In genomic region chr1:18166341-18166740, GRCh38 we compare ENCODE assay signal across 23 cellular contexts. TPM values are rescaled to one million over a fixed set of nuclear protein-coding genes. Genes with fewer than 3 reads are reported as not detected.
A peak's percentile ranks its signal among the peaks of the same experiment; 100 is the strongest.
DNase-seq lines count a peak whose midpoint lies in the region; ATAC-seq and TF ChIP-seq lines count a peak whose summit lies in the region.
"Had no signal": no experiment of that assay in that cellular context is flagged by ENCODE, and none has a peak within 500 bp of the region (broad histone marks: within the 10 kb centered on the region; RNA-seq: fewer than 3 reads in every experiment).

No MANE protein-coding gene starts in this region.

- H3K27ac Mint-ChIP-seq in H9, result peak overlapping the region in 2 of 3 experiments; percentile 12 to 85; a peak in 2 of 7 replicates
- H3K27ac Mint-ChIP-seq in dendritic cell treated with granulocyte-macrophage colony-stimulating factor and Interleukin-4, amounts not matched to agents 40 ng/mL and 50 ng/mL, for 4 days, result peak overlapping the region; percentile 52
- H3K27ac Mint-ChIP-seq: GM23338 had no signal

- peak overlapping the region in 3 of 11 experiments; percentile 7 to 40 (median 13); a peak in 1 of 22 replicates for H3K9ac ChIP-seq in BLaER1 treated with 17β-estradiol and CSF1 and Interleukin-3, amounts not matched to agents 10 nM and 100 nM
- H3K9ac ChIP-seq in H9 (ENCODE audit: extremely low read depth, insufficient read length, low read length), result no peak overlapping the region
- no peak overlapping the region for H3K9ac ChIP-seq in parathyroid adenoma
- H3K9ac ChIP-seq: BLaER1, KMS-11 had no signal

- no peaks in the 10 kb centered on the region for H3K9me3 ChIP-seq in BLaER1 treated with 17β-estradiol and CSF1 and Interleukin-3, amounts not matched to agents 10 nM and 100 nM (replicated peaks in 1 of 11)
- no peaks in the 10 kb centered on the region for H3K9me3 ChIP-seq in H9 (ENCODE audit: control insufficient read depth, low read depth, low read length)
- H3K9me3 ChIP-seq in parathyroid adenoma (ENCODE audit: control insufficient read depth, low read length), result no peaks in the 10 kb centered on the region
- H3K9me3 ChIP-seq: BLaER1 had no signal

- H4K91ac ChIP-seq in H9 (ENCODE audit: insufficient read length, low read depth, low read length), result no peak overlapping the region

- no peak overlapping the region for H3K23ac ChIP-seq in H9 (ENCODE audit: insufficient read length, low read depth, low read length)

- peak overlapping the region in 5 of 11 experiments; percentile 58 to 87 (median 69); a peak in 8 of 22 replicates for H3K4me2 ChIP-seq in BLaER1 treated with 17β-estradiol and CSF1 and Interleukin-3, amounts not matched to agents 10 nM and 100 nM
- H3K4me2 ChIP-seq in H9 (ENCODE audit: insufficient read depth, insufficient read length, low read length), result no peak overlapping the region
- H3K4me2 ChIP-seq in parathyroid adenoma (ENCODE audit: low read length), result peak overlapping the region; percentile 34
- H3K4me2 ChIP-seq: BLaER1, GM23338, KMS-11 had no signal

- intact Hi-C loops in dendritic cell treated with granulocyte-macrophage colony-stimulating factor and Interleukin-4, amounts not matched to agents 40 ng/mL and 50 ng/mL, for 4 days (cut with micrococcal nuclease), result no loop called here

- H3K36me3 Mint-ChIP-seq in H9 (ENCODE audit: insufficient read depth in 1 of 3, low read depth in 3 of 3), result no peaks in the 10 kb centered on the region
- H3K36me3 Mint-ChIP-seq in dendritic cell treated with granulocyte-macrophage colony-stimulating factor and Interleukin-4, amounts not matched to agents 40 ng/mL and 50 ng/mL, for 4 days (ENCODE audit: low read depth), result no peaks in the 10 kb centered on the region
- H3K36me3 Mint-ChIP-seq: CD8-positive, alpha-beta memory T cell had no signal

- H2BK15ac ChIP-seq in H9 (ENCODE audit: low read depth, low read length), result no peak overlapping the region

- H2BK5ac ChIP-seq in H9 (ENCODE audit: insufficient read length, low read length), result no peak overlapping the region

- WGBS in H9 (ENCODE audit: extremely low coverage, insufficient read length, low lambda C conversion rate), result no CpG with 5 or more reads among the region's 13 CpGs

- H3T11ph ChIP-seq in H9 (ENCODE audit: low read length), result no peak overlapping the region

- no peak overlapping the region for H4K8ac ChIP-seq in H9 (replicated peaks; ENCODE audit: insufficient read length, low read depth, low read length)

- H3K27me3 ChIP-seq in BLaER1 treated with 17β-estradiol and CSF1 and Interleukin-3, amounts not matched to agents 10 nM and 100 nM, result no peaks in the 10 kb centered on the region
- no peaks in the 10 kb centered on the region for H3K27me3 ChIP-seq in H9 (ENCODE audit: insufficient read depth, low read length)
- H3K27me3 ChIP-seq in parathyroid adenoma (ENCODE audit: control insufficient read depth, insufficient read depth, low read length), result no peaks in the 10 kb centered on the region
- H3K27me3 ChIP-seq: BLaER1 had no signal

- H4K20me1 ChIP-seq in BLaER1 treated with 17β-estradiol and CSF1 and Interleukin-3, amounts not matched to agents 10 nM and 100 nM, result no peaks in the 10 kb centered on the region; a peak in 1 of 22 replicates
- no peaks in the 10 kb centered on the region for H4K20me1 ChIP-seq in H9 (ENCODE audit: control insufficient read depth, insufficient read depth, insufficient read length)
- H4K20me1 ChIP-seq: BLaER1 had no signal

- H2BK20ac ChIP-seq in H9 (ENCODE audit: low read depth, low read length, poor library complexity, severe bottlenecking), result no peak overlapping the region

- no peaks in the 10 kb centered on the region for H3K79me1 ChIP-seq in H9 (ENCODE audit: insufficient read depth, low read depth, low read length, poor library complexity, severe bottlenecking)

- no peak overlapping the region; the same call in 1 of the 2 replicates for H3K4ac ChIP-seq in H9 (ENCODE audit: low read depth, low read length)

- peaks cover 0 to 72% (median 11%) of the 10 kb centered on the region in 10 experiments; a peak in 11 of 20 replicates for H3K4me1 ChIP-seq in BLaER1 treated with 17β-estradiol and CSF1 and Interleukin-3, amounts not matched to agents 10 nM and 100 nM
- 0 out of 2 replicates have a peak, but pooled peaks cover 2% of the 10 kb centered on the region for H3K4me1 ChIP-seq in H9 (ENCODE audit: insufficient read depth, low read length)
- no peaks in the 10 kb centered on the region for H3K4me1 ChIP-seq in parathyroid adenoma
- H3K4me1 ChIP-seq: BLaER1 had no signal

- H3K27me3 Mint-ChIP-seq in H9 (ENCODE audit: low read depth), result peaks cover 3% of the 10 kb centered on the region
- H3K27me3 Mint-ChIP-seq in dendritic cell treated with granulocyte-macrophage colony-stimulating factor and Interleukin-4, amounts not matched to agents 40 ng/mL and 50 ng/mL, for 4 days, result peaks cover 31% of the 10 kb centered on the region

- H3K27ac ChIP-seq in BLaER1 treated with 17β-estradiol and CSF1 and Interleukin-3, amounts not matched to agents 10 nM and 100 nM, result peak overlapping the region in 6 of 11 experiments; percentile 42 to 83 (median 60); a peak in 9 of 22 replicates
- H3K27ac ChIP-seq in H9 (ENCODE audit: insufficient read length, low read depth, low read length), result no peak overlapping the region
- no peak overlapping the region for H3K27ac ChIP-seq in parathyroid adenoma
- H3K27ac ChIP-seq: BLaER1, KMS-11 had no signal

- H2AK5ac ChIP-seq in H9 (ENCODE audit: insufficient read length, low read length), result no peak overlapping the region

- H3K36me3 ChIP-seq in BLaER1 treated with 17β-estradiol and CSF1 and Interleukin-3, amounts not matched to agents 10 nM and 100 nM, result no peaks in the 10 kb centered on the region
- no peaks in the 10 kb centered on the region for H3K36me3 ChIP-seq in parathyroid adenoma (ENCODE audit: control insufficient read depth, insufficient read depth, low read length)
- H3K36me3 ChIP-seq: BLaER1 had no signal

- DNase-seq in H9, result no peak
- no peak for DNase-seq in activated naive CD4-positive, alpha-beta T cell treated with anti-CD3 and anti-CD28 coated beads, Interleukin-2, amount 50 U/mL, for 16 hours
- DNase-seq: Calu3; CD8-positive, alpha-beta memory T cell; NCI-H1105; NCI-H146; NCI-H2029; NCI-H2227 treated with DMSO at 0.1 percent for 48 hours; NCI-H510A; NCI-H748 treated with DMSO at 0.1 percent for 48 hours had no signal

- no peaks in the 10 kb centered on the region for H3K23me2 ChIP-seq in H9 (ENCODE audit: insufficient read length, low read depth, low read length, poor library complexity, severe bottlenecking)

- no peak overlapping the region for H2BK120ac ChIP-seq in H9 (ENCODE audit: low read depth, low read length, poor library complexity, severe bottlenecking)

- no peak overlapping the region for H4K5ac ChIP-seq in H9 (ENCODE audit: insufficient read length, low read depth, low read length)

- TF ChIP-seq CTCF in H9 (conservative IDR thresholded peaks at IDR 0.05), result no peak
- no peak for TF ChIP-seq CTCF in parathyroid adenoma (IDR thresholded peaks at IDR 0.05)

- no peak overlapping the region; the same call in 1 of the 2 replicates for H3K14ac ChIP-seq in H9 (ENCODE audit: insufficient read depth, low read length)

- 0 out of 2 replicates have a peak, but pooled peaks cover 2% of the 10 kb centered on the region for H3K79me2 ChIP-seq in H9 (ENCODE audit: insufficient read depth, low read length)
- no peaks in the 10 kb centered on the region for H3K79me2 ChIP-seq in parathyroid adenoma

- no peak overlapping the region for H3K4me3 ChIP-seq in BLaER1 treated with 17β-estradiol and CSF1 and Interleukin-3, amounts not matched to agents 10 nM and 100 nM
- H3K4me3 ChIP-seq in parathyroid adenoma (ENCODE audit: low read depth, low read length), result peak overlapping the region; percentile 4
- H3K4me3 ChIP-seq: BLaER1, GM23338 had no signal

- no peak overlapping the region for H2AFZ ChIP-seq in H9 (ENCODE audit: low read length)
- H2AFZ ChIP-seq in parathyroid adenoma, result no peak overlapping the region
- H2AFZ ChIP-seq: GM23338 had no signal

- H3K4me3 Mint-ChIP-seq in H9, result no peak overlapping the region
- H3K4me3 Mint-ChIP-seq in dendritic cell treated with granulocyte-macrophage colony-stimulating factor and Interleukin-4, amounts not matched to agents 40 ng/mL and 50 ng/mL, for 4 days, result no peak overlapping the region
- H3K4me3 Mint-ChIP-seq: CD8-positive, alpha-beta memory T cell; GM23338 had no signal

- no peak overlapping the region for H2BK12ac ChIP-seq in H9 (ENCODE audit: insufficient read length, low read depth, low read length)

- ATAC-seq in GM19455 (IDR thresholded peaks at IDR 0.05; ENCODE audit: unreplicated experiment), result no peak
- no peak for ATAC-seq in esophagus mucosa
- ATAC-seq: GM23338, HCT116, Panc1 had no signal

- no peak overlapping the region for H3K56ac ChIP-seq in H9 (ENCODE audit: insufficient read length, low read depth, low read length)

- H3K18ac ChIP-seq in H9 (ENCODE audit: insufficient read length, low read depth, low read length), result no peak overlapping the region

- no peaks in the 10 kb centered on the region for H3K9me3 Mint-ChIP-seq in H9
- H3K9me3 Mint-ChIP-seq in dendritic cell treated with granulocyte-macrophage colony-stimulating factor and Interleukin-4, amounts not matched to agents 40 ng/mL and 50 ng/mL, for 4 days, result no peaks in the 10 kb centered on the region
- H3K9me3 Mint-ChIP-seq: CD8-positive, alpha-beta memory T cell; GM23338 had no signal

- peaks cover 10 to 18% of the 10 kb centered on the region in 2 experiments for H3K4me1 Mint-ChIP-seq in H9
- H3K4me1 Mint-ChIP-seq in dendritic cell treated with granulocyte-macrophage colony-stimulating factor and Interleukin-4, amounts not matched to agents 40 ng/mL and 50 ng/mL, for 4 days (ENCODE audit: low read depth), result peaks cover 55% of the 10 kb centered on the region
- H3K4me1 Mint-ChIP-seq: CD8-positive, alpha-beta memory T cell had no signal

RNA-seq across cellular contexts. Expression of gene IGSF21, which starts 58.7 kb away (rescaled TPM):
- 5.2 and 6.2 TPM in 2 replicates for total RNA-seq in H9 (2021)
- total RNA-seq in esophagus mucosa, result not detected
- total RNA-seq: Calu3; CD8-positive, alpha-beta memory T cell; Daoy; HT1080; SK-MEL-5 had no signal

Comparison
In these comparisons a context has a peak if more than half of its experiments do, and no peak if none do; other contexts are left out.
1. H3K27ac ChIP-seq: peak in BLaER1 treated with 17β-estradiol and CSF1 and Interleukin-3, amounts not matched to agents 10 nM and 100 nM (6 of 11); none in H9 (single experiment) and parathyroid adenoma (single experiment).